ENCODE assay signal across 1 cellular context in the genomic region with DNA sequence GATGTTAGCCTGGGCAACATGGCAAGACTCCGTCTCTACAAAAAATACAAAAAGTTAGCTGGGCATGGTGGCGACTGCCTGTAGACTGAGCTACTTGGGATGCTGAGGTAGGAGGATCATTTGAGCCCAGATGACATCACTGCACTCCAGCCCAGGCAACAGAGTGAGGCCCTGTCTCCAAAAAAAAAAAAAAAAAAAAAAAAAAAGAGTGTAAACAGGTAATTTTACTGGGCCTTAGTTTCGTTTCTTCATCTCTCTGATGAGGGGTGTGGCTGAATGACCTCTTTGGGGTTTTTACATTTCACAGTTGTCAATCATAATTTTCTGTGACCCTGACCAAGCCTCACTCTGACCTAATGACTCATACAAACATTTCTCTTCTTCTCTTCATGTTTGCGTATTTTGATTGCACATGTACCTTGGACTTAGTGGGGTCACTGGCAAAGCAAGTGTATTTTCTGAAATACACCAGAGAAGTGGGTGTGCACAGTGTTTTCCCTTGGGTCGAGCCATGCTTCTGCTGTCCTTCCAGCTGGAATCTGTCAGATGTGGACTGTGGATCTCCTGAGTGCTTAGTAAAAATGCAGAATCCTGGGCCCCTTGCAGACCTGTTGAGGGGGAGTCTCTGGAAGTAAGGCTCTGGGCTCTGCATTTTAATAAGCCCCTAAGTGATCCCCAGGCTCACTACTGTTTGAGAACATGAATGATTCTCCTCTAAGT.
TF ChIP-seq lines count a peak whose summit lies in the region.

No MANE protein-coding gene starts in this region.

TF ChIP-seq in HepG2, 621 proteins besides CTCF, POLR2A, EP300 and RAD21 (continued from another document and continues in another):
- TF ChIP-seq, protein P1, sequence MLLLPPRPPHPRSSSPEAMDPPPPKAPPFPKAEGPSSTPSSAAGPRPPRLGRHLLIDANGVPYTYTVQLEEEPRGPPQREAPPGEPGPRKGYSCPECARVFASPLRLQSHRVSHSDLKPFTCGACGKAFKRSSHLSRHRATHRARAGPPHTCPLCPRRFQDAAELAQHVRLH (CRISPR knock-in tag; IDR thresholded peaks at IDR 0.05; ENCODE audit: borderline replicate concordance, low read depth) = no peak
- no peak for TF ChIP-seq PAWR (CRISPR knock-in tag; IDR thresholded peaks at IDR 0.05; ENCODE audit: borderline replicate concordance)
- TF ChIP-seq HDAC1 (CRISPR knock-in tag; IDR thresholded peaks at IDR 0.05) = peak; percentile 87
- no peak for TF ChIP-seq ZNF713 (CRISPR knock-in tag; IDR thresholded peaks at IDR 0.05)
- peak; percentile 34; the same call in 1 of the 2 replicates for TF ChIP-seq ZNF317 (CRISPR knock-in tag; IDR thresholded peaks at IDR 0.05)
- TF ChIP-seq MIER2 (CRISPR knock-in tag; IDR thresholded peaks at IDR 0.05) = peak; percentile 71; the same call in 1 of the 2 replicates
- TF ChIP-seq, protein P2, sequence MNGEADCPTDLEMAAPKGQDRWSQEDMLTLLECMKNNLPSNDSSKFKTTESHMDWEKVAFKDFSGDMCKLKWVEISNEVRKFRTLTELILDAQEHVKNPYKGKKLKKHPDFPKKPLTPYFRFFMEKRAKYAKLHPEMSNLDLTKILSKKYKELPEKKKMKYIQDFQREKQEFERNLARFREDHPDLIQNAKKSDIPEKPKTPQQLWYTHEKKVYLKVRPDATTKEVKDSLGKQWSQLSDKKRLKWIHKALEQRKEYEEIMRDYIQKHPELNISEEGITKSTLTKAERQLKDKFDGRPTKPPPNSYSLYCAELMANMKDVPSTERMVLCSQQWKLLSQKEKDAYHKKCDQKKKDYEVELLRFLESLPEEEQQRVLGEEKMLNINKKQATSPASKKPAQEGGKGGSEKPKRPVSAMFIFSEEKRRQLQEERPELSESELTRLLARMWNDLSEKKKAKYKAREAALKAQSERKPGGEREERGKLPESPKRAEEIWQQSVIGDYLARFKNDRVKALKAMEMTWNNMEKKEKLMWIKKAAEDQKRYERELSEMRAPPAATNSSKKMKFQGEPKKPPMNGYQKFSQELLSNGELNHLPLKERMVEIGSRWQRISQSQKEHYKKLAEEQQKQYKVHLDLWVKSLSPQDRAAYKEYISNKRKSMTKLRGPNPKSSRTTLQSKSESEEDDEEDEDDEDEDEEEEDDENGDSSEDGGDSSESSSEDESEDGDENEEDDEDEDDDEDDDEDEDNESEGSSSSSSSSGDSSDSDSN (CRISPR knock-in tag; IDR thresholded peaks at IDR 0.05) = peak; percentile 19; the same call in 1 of the 2 replicates
- TF ChIP-seq CEBPB (IDR thresholded peaks at IDR 0.05; ENCODE audit: borderline replicate concordance, low read depth, low read length) = peak; percentile 84; the same call in 1 of the 2 replicates
- TF ChIP-seq MAFK (conservative IDR thresholded peaks at IDR 0.05 in 1 of 2, IDR thresholded peaks at IDR 0.05 in 1 of 2; ENCODE audit: low read length in 2 of 2) = no peak
- TF ChIP-seq, protein P3, sequence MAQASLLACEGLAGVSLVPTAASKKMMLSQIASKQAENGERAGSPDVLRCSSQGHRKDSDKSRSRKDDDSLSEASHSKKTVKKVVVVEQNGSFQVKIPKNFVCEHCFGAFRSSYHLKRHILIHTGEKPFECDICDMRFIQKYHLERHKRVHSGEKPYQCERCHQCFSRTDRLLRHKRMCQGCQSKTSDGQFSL (CRISPR knock-in tag; IDR thresholded peaks at IDR 0.05) = no peak
- TF ChIP-seq, protein P4, sequence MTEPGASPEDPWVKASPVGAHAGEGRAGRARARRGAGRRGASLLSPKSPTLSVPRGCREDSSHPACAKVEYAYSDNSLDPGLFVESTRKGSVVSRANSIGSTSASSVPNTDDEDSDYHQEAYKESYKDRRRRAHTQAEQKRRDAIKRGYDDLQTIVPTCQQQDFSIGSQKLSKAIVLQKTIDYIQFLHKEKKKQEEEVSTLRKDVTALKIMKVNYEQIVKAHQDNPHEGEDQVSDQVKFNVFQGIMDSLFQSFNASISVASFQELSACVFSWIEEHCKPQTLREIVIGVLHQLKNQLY (CRISPR knock-in tag; IDR thresholded peaks at IDR 0.05) = peak; percentile 50; the same call in 1 of the 2 replicates
- TF ChIP-seq ZNF343 (CRISPR knock-in tag; IDR thresholded peaks at IDR 0.05) = no peak
- TF ChIP-seq ZNF234 (CRISPR knock-in tag; conservative IDR thresholded peaks at IDR 0.05) = no peak
- no peak for TF ChIP-seq IKZF1 (IDR thresholded peaks at IDR 0.05)
- TF ChIP-seq HMGA1 (CRISPR knock-in tag; conservative IDR thresholded peaks at IDR 0.05) = no peak
- no peak for TF ChIP-seq THYN1 (CRISPR knock-in tag; IDR thresholded peaks at IDR 0.05; ENCODE audit: borderline replicate concordance, low read depth)
- TF ChIP-seq, protein P5, sequence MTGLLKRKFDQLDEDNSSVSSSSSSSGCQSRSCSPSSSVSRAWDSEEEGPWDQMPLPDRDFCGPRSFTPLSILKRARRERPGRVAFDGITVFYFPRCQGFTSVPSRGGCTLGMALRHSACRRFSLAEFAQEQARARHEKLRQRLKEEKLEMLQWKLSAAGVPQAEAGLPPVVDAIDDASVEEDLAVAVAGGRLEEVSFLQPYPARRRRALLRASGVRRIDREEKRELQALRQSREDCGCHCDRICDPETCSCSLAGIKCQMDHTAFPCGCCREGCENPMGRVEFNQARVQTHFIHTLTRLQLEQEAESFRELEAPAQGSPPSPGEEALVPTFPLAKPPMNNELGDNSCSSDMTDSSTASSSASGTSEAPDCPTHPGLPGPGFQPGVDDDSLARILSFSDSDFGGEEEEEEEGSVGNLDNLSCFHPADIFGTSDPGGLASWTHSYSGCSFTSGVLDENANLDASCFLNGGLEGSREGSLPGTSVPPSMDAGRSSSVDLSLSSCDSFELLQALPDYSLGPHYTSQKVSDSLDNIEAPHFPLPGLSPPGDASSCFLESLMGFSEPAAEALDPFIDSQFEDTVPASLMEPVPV (CRISPR knock-in tag; IDR thresholded peaks at IDR 0.05) = no peak; the same call in 1 of the 2 replicates
- peak; percentile 0; the same call in 1 of the 2 replicates for TF ChIP-seq ZBTB38 (CRISPR knock-in tag; IDR thresholded peaks at IDR 0.05)
- TF ChIP-seq KAT7 (CRISPR knock-in tag; IDR thresholded peaks at IDR 0.05; ENCODE audit: borderline replicate concordance) = peak; percentile 46; the same call in 1 of the 2 replicates
- peak; percentile 30; the same call in 1 of the 2 replicates for TF ChIP-seq MBD4 (IDR thresholded peaks at IDR 0.05; ENCODE audit: borderline replicate concordance, low read length)
- TF ChIP-seq, protein P6, sequence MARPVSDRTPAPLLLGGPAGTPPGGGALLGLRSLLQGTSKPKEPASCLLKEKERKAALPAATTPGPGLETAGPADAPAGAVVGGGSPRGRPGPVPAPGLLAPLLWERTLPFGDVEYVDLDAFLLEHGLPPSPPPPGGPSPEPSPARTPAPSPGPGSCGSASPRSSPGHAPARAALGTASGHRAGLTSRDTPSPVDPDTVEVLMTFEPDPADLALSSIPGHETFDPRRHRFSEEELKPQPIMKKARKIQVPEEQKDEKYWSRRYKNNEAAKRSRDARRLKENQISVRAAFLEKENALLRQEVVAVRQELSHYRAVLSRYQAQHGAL (CRISPR knock-in tag; IDR thresholded peaks at IDR 0.05; ENCODE audit: not compliant biosample characterization) = no peak
- no peak for TF ChIP-seq ZNF605 (CRISPR knock-in tag; IDR thresholded peaks at IDR 0.05)
- no peak for TF ChIP-seq ZNF354B (CRISPR knock-in tag; IDR thresholded peaks at IDR 0.05)
- TF ChIP-seq SOX13 (IDR thresholded peaks at IDR 0.05) = peak; percentile 63
- peak in 1 of 2 experiments; percentile 89; a peak in 2 of 4 replicates for TF ChIP-seq SOX13 (CRISPR knock-in tag; conservative IDR thresholded peaks at IDR 0.05 in 1 of 2, IDR thresholded peaks at IDR 0.05 in 1 of 2)
- TF ChIP-seq ZFP36L1 (CRISPR knock-in tag; IDR thresholded peaks at IDR 0.05) = no peak; the same call in 1 of the 2 replicates
- TF ChIP-seq, protein P7, sequence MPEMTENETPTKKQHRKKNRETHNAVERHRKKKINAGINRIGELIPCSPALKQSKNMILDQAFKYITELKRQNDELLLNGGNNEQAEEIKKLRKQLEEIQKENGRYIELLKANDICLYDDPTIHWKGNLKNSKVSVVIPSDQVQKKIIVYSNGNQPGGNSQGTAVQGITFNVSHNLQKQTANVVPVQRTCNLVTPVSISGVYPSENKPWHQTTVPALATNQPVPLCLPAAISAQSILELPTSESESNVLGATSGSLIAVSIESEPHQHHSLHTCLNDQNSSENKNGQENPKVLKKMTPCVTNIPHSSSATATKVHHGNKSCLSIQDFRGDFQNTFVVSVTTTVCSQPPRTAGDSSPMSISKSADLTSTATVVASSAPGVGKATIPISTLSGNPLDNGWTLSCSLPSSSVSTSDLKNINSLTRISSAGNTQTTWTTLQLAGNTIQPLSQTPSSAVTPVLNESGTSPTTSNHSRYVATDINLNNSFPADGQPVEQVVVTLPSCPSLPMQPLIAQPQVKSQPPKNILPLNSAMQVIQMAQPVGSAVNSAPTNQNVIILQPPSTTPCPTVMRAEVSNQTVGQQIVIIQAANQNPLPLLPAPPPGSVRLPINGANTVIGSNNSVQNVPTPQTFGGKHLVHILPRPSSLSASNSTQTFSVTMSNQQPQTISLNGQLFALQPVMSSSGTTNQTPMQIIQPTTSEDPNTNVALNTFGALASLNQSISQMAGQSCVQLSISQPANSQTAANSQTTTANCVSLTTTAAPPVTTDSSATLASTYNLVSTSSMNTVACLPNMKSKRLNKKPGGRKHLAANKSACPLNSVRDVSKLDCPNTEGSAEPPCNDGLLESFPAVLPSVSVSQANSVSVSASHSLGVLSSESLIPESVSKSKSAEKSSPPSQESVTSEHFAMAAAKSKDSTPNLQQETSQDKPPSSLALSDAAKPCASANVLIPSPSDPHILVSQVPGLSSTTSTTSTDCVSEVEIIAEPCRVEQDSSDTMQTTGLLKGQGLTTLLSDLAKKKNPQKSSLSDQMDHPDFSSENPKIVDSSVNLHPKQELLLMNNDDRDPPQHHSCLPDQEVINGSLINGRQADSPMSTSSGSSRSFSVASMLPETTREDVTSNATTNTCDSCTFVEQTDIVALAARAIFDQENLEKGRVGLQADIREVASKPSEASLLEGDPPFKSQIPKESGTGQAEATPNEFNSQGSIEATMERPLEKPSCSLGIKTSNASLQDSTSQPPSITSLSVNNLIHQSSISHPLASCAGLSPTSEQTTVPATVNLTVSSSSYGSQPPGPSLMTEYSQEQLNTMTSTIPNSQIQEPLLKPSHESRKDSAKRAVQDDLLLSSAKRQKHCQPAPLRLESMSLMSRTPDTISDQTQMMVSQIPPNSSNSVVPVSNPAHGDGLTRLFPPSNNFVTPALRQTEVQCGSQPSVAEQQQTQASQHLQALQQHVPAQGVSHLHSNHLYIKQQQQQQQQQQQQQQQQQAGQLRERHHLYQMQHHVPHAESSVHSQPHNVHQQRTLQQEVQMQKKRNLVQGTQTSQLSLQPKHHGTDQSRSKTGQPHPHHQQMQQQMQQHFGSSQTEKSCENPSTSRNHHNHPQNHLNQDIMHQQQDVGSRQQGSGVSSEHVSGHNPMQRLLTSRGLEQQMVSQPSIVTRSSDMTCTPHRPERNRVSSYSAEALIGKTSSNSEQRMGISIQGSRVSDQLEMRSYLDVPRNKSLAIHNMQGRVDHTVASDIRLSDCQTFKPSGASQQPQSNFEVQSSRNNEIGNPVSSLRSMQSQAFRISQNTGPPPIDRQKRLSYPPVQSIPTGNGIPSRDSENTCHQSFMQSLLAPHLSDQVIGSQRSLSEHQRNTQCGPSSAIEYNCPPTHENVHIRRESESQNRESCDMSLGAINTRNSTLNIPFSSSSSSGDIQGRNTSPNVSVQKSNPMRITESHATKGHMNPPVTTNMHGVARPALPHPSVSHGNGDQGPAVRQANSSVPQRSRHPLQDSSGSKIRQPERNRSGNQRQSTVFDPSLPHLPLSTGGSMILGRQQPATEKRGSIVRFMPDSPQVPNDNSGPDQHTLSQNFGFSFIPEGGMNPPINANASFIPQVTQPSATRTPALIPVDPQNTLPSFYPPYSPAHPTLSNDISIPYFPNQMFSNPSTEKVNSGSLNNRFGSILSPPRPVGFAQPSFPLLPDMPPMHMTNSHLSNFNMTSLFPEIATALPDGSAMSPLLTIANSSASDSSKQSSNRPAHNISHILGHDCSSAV (CRISPR knock-in tag; IDR thresholded peaks at IDR 0.05; ENCODE audit: borderline replicate concordance) = no peak
- TF ChIP-seq HCFC1 (IDR thresholded peaks at IDR 0.05; ENCODE audit: low read depth, low read length) = no peak
- no peak for TF ChIP-seq DNMT1 (CRISPR knock-in tag; IDR thresholded peaks at IDR 0.05)
- TF ChIP-seq, protein P8, sequence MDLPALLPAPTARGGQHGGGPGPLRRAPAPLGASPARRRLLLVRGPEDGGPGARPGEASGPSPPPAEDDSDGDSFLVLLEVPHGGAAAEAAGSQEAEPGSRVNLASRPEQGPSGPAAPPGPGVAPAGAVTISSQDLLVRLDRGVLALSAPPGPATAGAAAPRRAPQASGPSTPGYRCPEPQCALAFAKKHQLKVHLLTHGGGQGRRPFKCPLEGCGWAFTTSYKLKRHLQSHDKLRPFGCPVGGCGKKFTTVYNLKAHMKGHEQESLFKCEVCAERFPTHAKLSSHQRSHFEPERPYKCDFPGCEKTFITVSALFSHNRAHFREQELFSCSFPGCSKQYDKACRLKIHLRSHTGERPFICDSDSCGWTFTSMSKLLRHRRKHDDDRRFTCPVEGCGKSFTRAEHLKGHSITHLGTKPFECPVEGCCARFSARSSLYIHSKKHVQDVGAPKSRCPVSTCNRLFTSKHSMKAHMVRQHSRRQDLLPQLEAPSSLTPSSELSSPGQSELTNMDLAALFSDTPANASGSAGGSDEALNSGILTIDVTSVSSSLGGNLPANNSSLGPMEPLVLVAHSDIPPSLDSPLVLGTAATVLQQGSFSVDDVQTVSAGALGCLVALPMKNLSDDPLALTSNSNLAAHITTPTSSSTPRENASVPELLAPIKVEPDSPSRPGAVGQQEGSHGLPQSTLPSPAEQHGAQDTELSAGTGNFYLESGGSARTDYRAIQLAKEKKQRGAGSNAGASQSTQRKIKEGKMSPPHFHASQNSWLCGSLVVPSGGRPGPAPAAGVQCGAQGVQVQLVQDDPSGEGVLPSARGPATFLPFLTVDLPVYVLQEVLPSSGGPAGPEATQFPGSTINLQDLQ (CRISPR knock-in tag; IDR thresholded peaks at IDR 0.05) = no peak
- TF ChIP-seq ZNF850 (CRISPR knock-in tag; conservative IDR thresholded peaks at IDR 0.05) = no peak
- TF ChIP-seq, protein P9, sequence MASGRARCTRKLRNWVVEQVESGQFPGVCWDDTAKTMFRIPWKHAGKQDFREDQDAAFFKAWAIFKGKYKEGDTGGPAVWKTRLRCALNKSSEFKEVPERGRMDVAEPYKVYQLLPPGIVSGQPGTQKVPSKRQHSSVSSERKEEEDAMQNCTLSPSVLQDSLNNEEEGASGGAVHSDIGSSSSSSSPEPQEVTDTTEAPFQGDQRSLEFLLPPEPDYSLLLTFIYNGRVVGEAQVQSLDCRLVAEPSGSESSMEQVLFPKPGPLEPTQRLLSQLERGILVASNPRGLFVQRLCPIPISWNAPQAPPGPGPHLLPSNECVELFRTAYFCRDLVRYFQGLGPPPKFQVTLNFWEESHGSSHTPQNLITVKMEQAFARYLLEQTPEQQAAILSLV (CRISPR knock-in tag; IDR thresholded peaks at IDR 0.05; ENCODE audit: borderline replicate concordance) = no peak
